ENCODE assay signal across 25 cellular contexts in the genomic region with DNA sequence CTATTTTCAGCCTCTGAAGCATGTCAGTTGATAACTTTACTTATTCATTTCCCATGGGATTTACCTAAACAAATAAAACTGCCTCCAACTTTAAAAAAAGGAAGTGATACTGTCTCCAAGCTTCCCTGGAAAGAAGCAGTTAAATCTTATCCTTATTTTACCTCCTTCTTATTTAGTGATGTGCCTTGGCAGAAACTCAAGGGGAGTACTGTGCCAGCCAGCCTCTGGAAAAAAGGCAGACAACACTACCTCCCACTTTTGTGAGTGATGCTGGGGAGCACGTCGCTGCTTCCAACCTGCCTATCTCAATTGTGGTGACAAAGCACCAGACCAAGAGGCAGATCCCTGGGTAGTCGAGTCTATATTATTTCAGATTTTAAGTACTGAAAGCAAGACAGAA.
A peak's percentile ranks its signal among the peaks of the same experiment; 100 is the strongest.
DNase-seq lines count a peak whose midpoint lies in the region; ATAC-seq and TF ChIP-seq lines count a peak whose summit lies in the region.
"Had no signal": no experiment of that assay in that cellular context is flagged by ENCODE, and none has a peak within 500 bp of the region (broad histone marks: within the 10 kb centered on the region; RNA-seq: fewer than 3 reads in every experiment).

No MANE protein-coding gene starts in this region.

- no peaks in the 10 kb centered on the region for H3K9me3 Mint-ChIP-seq in activated CD4-positive, alpha-beta memory T cell treated with anti-CD3 and anti-CD28 coated beads for 36 hours

- no peaks in the 10 kb centered on the region for H3K4me1 ChIP-seq in right cardiac atrium (ENCODE audit: control insufficient read depth, insufficient read depth, low read length)
- H3K4me1 ChIP-seq: adrenal gland, psoas muscle had no signal

- 14% methylated on average over 3 of the region's 3 CpGs for WGBS in right cardiac atrium

- no peak overlapping the region for H3K4me3 Mint-ChIP-seq in activated CD4-positive, alpha-beta memory T cell treated with anti-CD3 and anti-CD28 coated beads for 36 hours
- H3K4me3 Mint-ChIP-seq: activated T-cell treated with anti-CD3 and anti-CD28 coated beads, Interleukin-2, amount 50 U/mL, for 4 hours; CD8-positive, alpha-beta memory T cell; type B pancreatic cell had no signal

- no peak overlapping the region for H3K27ac Mint-ChIP-seq in activated CD4-positive, alpha-beta memory T cell treated with anti-CD3 and anti-CD28 coated beads for 36 hours
- H3K27ac Mint-ChIP-seq: CD8-positive, alpha-beta memory T cell; type B pancreatic cell had no signal

- intact Hi-C loops in right cardiac atrium (cut with DNase I): loop anchor here in 1 of 4 donors (10.0 kb wide), 1 partner anchor 277 kb away; no protein-coding TSS in a partner anchor
- intact Hi-C loops in activated CD4-positive, alpha-beta memory T cell treated with anti-CD3 and anti-CD28 coated beads for 36 hours (cut with micrococcal nuclease): no loop called here

- POLR2A ChIA-PET in activated CD4-positive, alpha-beta memory T cell treated with anti-CD3 and anti-CD28 coated beads for 36 hours (lab: Charles Lee): no interaction called here

- H3K27me3 Mint-ChIP-seq in activated CD4-positive, alpha-beta memory T cell treated with anti-CD3 and anti-CD28 coated beads for 36 hours: peaks cover 16% of the 10 kb centered on the region
- H3K27me3 Mint-ChIP-seq: type B pancreatic cell had no signal

- H3K9me3 ChIP-seq in right cardiac atrium (ENCODE audit: control insufficient read depth, low read length): no peaks in the 10 kb centered on the region
- H3K9me3 ChIP-seq: adrenal gland, psoas muscle had no signal

- ATAC-seq in right cardiac atrium (peak; percentile 56 to 90), HG03460 (IDR thresholded peaks at IDR 0.05; ENCODE audit: unreplicated experiment) (no peak)
- ATAC-seq: activated T-cell treated with anti-CD3 and anti-CD28 coated beads, Interleukin-2, amount 50 U/mL, for 4 hours; psoas muscle had no signal

- H3K4me3 ChIP-seq in LNCaP clone FGC (ENCODE audit: low read depth, low read length) (no peak overlapping the region), right cardiac atrium (ENCODE audit: low read length) (no peak overlapping the region)
- H3K4me3 ChIP-seq: adrenal gland, PC-9, psoas muscle, skin epidermis had no signal

- no peak overlapping the region for H3K27ac ChIP-seq in right cardiac atrium (ENCODE audit: low read length)
- H3K27ac ChIP-seq: 22Rv1, adrenal gland, PC-9, psoas muscle, skin epidermis had no signal

- TF ChIP-seq CTCF in LNCaP clone FGC (IDR thresholded peaks at IDR 0.05; ENCODE audit: control insufficient read depth, extremely low read depth, insufficient read depth): no peak

- CTCF ChIA-PET in activated CD4-positive, alpha-beta memory T cell treated with anti-CD3 and anti-CD28 coated beads for 36 hours (lab: Charles Lee): interaction anchor here (0.7 kb wide), 1 partner anchor 280 kb away, joined by 3 read pairs; no protein-coding TSS in a partner anchor

- no peaks in the 10 kb centered on the region for H3K4me1 Mint-ChIP-seq in activated CD4-positive, alpha-beta memory T cell treated with anti-CD3 and anti-CD28 coated beads for 36 hours (ENCODE audit: low read depth)
- H3K4me1 Mint-ChIP-seq: CD8-positive, alpha-beta memory T cell had no signal

- H3K27me3 ChIP-seq in right cardiac atrium (ENCODE audit: control insufficient read depth, insufficient read depth): no peaks in the 10 kb centered on the region

- peak; percentile 3 for DNase-seq in DMS 273 (lab: John Stamatoyannopoulos, UW; ENCODE audit: unreplicated experiment)
- no peak for DNase-seq in DMS 273 treated with DMSO at 0.1 percent for 48 hours (lab: John Stamatoyannopoulos, UW)
- peak; percentile 15 for DNase-seq in LNCaP clone FGC (ENCODE audit: low read depth)
- DNase-seq in astrocyte of the hippocampus (ENCODE audit: low read depth, low spot score): peak; percentile 19
- peak; percentile 25 to 70 (median 64) for DNase-seq in right cardiac atrium
- no peak for DNase-seq in activated CD4-positive, alpha-beta memory T cell treated with anti-CD3 and anti-CD28 coated beads for 36 hours
- DNase-seq in superior temporal gyrus (ENCODE audit: extremely low spot score): no peak
- DNase-seq: activated CD4-positive, alpha-beta T cell treated with anti-CD3 and anti-CD28 coated beads for 48 hours; activated naive CD4-positive, alpha-beta T cell; activated T-cell treated with anti-CD3 and anti-CD28 coated beads, Interleukin-2, amount 50 U/mL, for 4 hours; CD8-positive, alpha-beta memory T cell; cortex of kidney; DMS79 treated with DMSO at 0.1 percent for 48 hours; glutamatergic neuron; mesenchymal stem cell; NCI-H1048; NCI-H187 treated with DMSO at 0.1 percent for 48 hours; PC-9; psoas muscle; stimulated activated CD4-positive, alpha-beta T cell treated with anti-CD3 and anti-CD28 coated beads, Interleukin-2, amount 100 ng/mL, for 24 hours had no signal

- H3K36me3 Mint-ChIP-seq in activated CD4-positive, alpha-beta memory T cell treated with anti-CD3 and anti-CD28 coated beads for 36 hours: no peaks in the 10 kb centered on the region
- H3K36me3 Mint-ChIP-seq: type B pancreatic cell had no signal

Comparison
In these comparisons a context has a peak if more than half of its experiments do, and no peak if none do; other contexts are left out.
1. DNase-seq: peak in DMS 273 (single experiment), LNCaP clone FGC (single experiment), astrocyte of the hippocampus (single experiment) and right cardiac atrium (3 of 3); none in DMS 273 treated with DMSO at 0.1 percent for 48 hours (single experiment), activated CD4-positive, alpha-beta memory T cell treated with anti-CD3 and anti-CD28 coated beads for 36 hours (single experiment) and superior temporal gyrus (single experiment).